21 cellular contexts compared by ENCODE assay signal in the genomic region with DNA sequence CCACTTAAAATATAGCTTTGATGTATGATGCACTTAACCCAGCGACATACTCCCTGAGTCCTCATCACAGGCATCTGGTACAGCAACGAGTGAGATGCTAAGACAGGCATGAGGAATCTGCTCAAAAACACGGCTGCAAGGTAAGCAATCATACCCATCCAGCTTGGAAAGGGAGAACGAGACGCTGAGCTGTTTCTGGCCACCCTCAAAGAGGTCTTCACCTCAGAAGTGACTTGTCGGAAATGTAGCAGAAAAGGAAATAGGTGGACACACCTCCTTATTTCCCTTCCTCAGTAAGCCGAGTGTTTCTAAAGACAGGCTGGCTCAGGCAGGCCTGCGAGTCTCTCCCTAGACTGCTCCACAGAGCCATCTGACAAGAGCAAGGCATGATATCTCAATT.
DNase-seq lines count a peak whose midpoint lies in the region; ATAC-seq and TF ChIP-seq lines count a peak whose summit lies in the region.
"Had no signal": no experiment of that assay in that cellular context is flagged by ENCODE, and none has a peak within 500 bp of the region (broad histone marks: within the 10 kb centered on the region; RNA-seq: fewer than 3 reads in every experiment).

No MANE protein-coding gene starts in this region.

- H3K4me1 Mint-ChIP-seq in CD8-positive, alpha-beta T cell (ENCODE audit: low read depth) = peaks cover 14% of the 10 kb centered on the region
- H3K4me1 Mint-ChIP-seq in endodermal cell = no peaks in the 10 kb centered on the region

- peaks cover 38% of the 10 kb centered on the region for H3K36me3 Mint-ChIP-seq in CD8-positive, alpha-beta T cell
- H3K36me3 Mint-ChIP-seq in endodermal cell (ENCODE audit: low read depth) = peaks cover 30% of the 10 kb centered on the region

- H3K4me1 ChIP-seq in BLaER1 (peaks cover 71% of the 10 kb centered on the region), endodermal cell (ENCODE audit: control insufficient read depth, insufficient read depth, low read length) (no peaks in the 10 kb centered on the region)
- no peaks in the 10 kb centered on the region for H3K4me1 ChIP-seq in CD8-positive, alpha-beta T cell (ENCODE audit: insufficient read depth, low read length)
- H3K4me1 ChIP-seq: SJCRH30 had no signal

- peak overlapping the region; percentile 33 for H3K9ac ChIP-seq in BLaER1
- H3K9ac ChIP-seq in endodermal cell (ENCODE audit: extremely low read depth, low read length, poor library complexity, severe bottlenecking) = no peak overlapping the region
- H3K9ac ChIP-seq in neural cell (ENCODE audit: low read length) = no peak overlapping the region

- H3K9me3 ChIP-seq in BLaER1 (no peaks in the 10 kb centered on the region), endodermal cell (ENCODE audit: control insufficient read depth, low read length) (no peaks in the 10 kb centered on the region), neural cell (ENCODE audit: low read length) (no peaks in the 10 kb centered on the region)
- no peaks in the 10 kb centered on the region for H3K9me3 ChIP-seq in CD8-positive, alpha-beta T cell (ENCODE audit: low read length)
- H3K9me3 ChIP-seq: SJCRH30 had no signal

- TF ChIP-seq CTCF in CD8-positive, alpha-beta T cell (IDR thresholded peaks at IDR 0.05) = no peak
- TF ChIP-seq CTCF in endodermal cell (conservative IDR thresholded peaks at IDR 0.05) (no peak), neural cell (IDR thresholded peaks at IDR 0.05; ENCODE audit: poor library complexity, severe bottlenecking) (no peak)

- H3K9me3 Mint-ChIP-seq in CD8-positive, alpha-beta T cell = no peaks in the 10 kb centered on the region
- H3K9me3 Mint-ChIP-seq in endodermal cell = no peaks in the 10 kb centered on the region
- H3K9me3 Mint-ChIP-seq: CD4-positive, alpha-beta T cell had no signal

- H3K36me3 ChIP-seq in BLaER1 (peaks cover 100% of the 10 kb centered on the region), endodermal cell (ENCODE audit: control insufficient read depth, insufficient read depth, low read length) (peaks cover 37% of the 10 kb centered on the region), neural cell (ENCODE audit: insufficient read depth, low read length) (no peaks in the 10 kb centered on the region)
- H3K36me3 ChIP-seq in CD8-positive, alpha-beta T cell (ENCODE audit: insufficient read depth, low read length) = peaks cover 44% of the 10 kb centered on the region

- no peaks in the 10 kb centered on the region for H3K27me3 Mint-ChIP-seq in CD8-positive, alpha-beta T cell (ENCODE audit: low read depth)
- H3K27me3 Mint-ChIP-seq in endodermal cell (ENCODE audit: insufficient read depth) = no peaks in the 10 kb centered on the region
- H3K27me3 Mint-ChIP-seq: CD4-positive, alpha-beta T cell had no signal

- no peak for TF ChIP-seq EP300 in neural cell (conservative IDR thresholded peaks at IDR 0.05; ENCODE audit: poor library complexity, severe bottlenecking)

- no peaks in the 10 kb centered on the region for H3K9me2 ChIP-seq in neural cell (ENCODE audit: insufficient read depth, low read length)

- H3F3A ChIP-seq in neural cell (ENCODE audit: insufficient read depth, low read length, poor library complexity, severe bottlenecking) = no peaks in the 10 kb centered on the region

- H3K27ac ChIP-seq in BLaER1 (peak overlapping the region; percentile 62), endodermal cell (ENCODE audit: low read depth, low read length) (peak overlapping the region; percentile 14), neural cell (ENCODE audit: low read length) (peak overlapping the region; percentile 35)
- no peak overlapping the region for H3K27ac ChIP-seq in CD8-positive, alpha-beta T cell (ENCODE audit: low read depth, low read length)
- H3K27ac ChIP-seq: SJCRH30 had no signal

- no peak for ATAC-seq in CD8-positive, alpha-beta T cell
- ATAC-seq: HCT116 had no signal

- CTCF ChIA-PET in CD8-positive, alpha-beta T cell (lab: Charles Lee) = interaction anchor here (1.0 to 2.1 kb wide), 6 partner anchors 32 to 543 kb away, joined by 3 to 5 read pairs (median 4); no protein-coding TSS in a partner anchor

- no peak overlapping the region for H3K4me3 Mint-ChIP-seq in CD8-positive, alpha-beta T cell
- no peak overlapping the region for H3K4me3 Mint-ChIP-seq in endodermal cell
- H3K4me3 Mint-ChIP-seq: CD4-positive, alpha-beta T cell had no signal

- H3K79me2 ChIP-seq in neural cell (replicated peaks; ENCODE audit: insufficient read depth, low read length) = no peaks in the 10 kb centered on the region

- POLR2A ChIA-PET in CD8-positive, alpha-beta T cell (lab: Charles Lee) = interaction anchor here (0.9 kb wide), 1 partner anchor 52 kb away, joined by 3 read pairs; no protein-coding TSS in a partner anchor

- intact Hi-C loops in CD8-positive, alpha-beta T cell (cut with DNase I, micrococcal nuclease) = loop anchor here in 1 of 2 experiments (5.0 kb wide), 1 partner anchor 138 kb away; no protein-coding TSS in a partner anchor

- peak overlapping the region; percentile 37 for H3K27ac Mint-ChIP-seq in CD8-positive, alpha-beta T cell
- no peak overlapping the region for H3K27ac Mint-ChIP-seq in endodermal cell
- H3K27ac Mint-ChIP-seq: CD4-positive, alpha-beta T cell had no signal

- 82 to 91% methylated on average over 7 to 8 of the region's 8 CpGs for WGBS in endodermal cell (ENCODE audit: insufficient coverage in 1 of 2, insufficient read length in 1 of 2), 2 experiments

- peaks cover 99% of the 10 kb centered on the region for H4K20me1 ChIP-seq in BLaER1
- no peaks in the 10 kb centered on the region for H4K20me1 ChIP-seq in neural cell (ENCODE audit: insufficient read depth)

- H3K27me3 ChIP-seq in BLaER1 = no peaks in the 10 kb centered on the region
- H3K27me3 ChIP-seq in CD8-positive, alpha-beta T cell (ENCODE audit: insufficient read depth, low read length) = no peaks in the 10 kb centered on the region
- no peaks in the 10 kb centered on the region for H3K27me3 ChIP-seq in endodermal cell (ENCODE audit: control insufficient read depth, insufficient read depth, low read length, poor library complexity, severe bottlenecking)
- no peaks in the 10 kb centered on the region for H3K27me3 ChIP-seq in neural cell (ENCODE audit: insufficient read depth, low read depth, low read length)
- H3K27me3 ChIP-seq: SJCRH30 had no signal

- no peak overlapping the region for H2AFZ ChIP-seq in neural cell (ENCODE audit: low read depth, low read length)

- no peak overlapping the region for H3K4me3 ChIP-seq in BLaER1
- H3K4me3 ChIP-seq in CD8-positive, alpha-beta T cell (ENCODE audit: low read depth, low read length) = no peak overlapping the region
- H3K4me3 ChIP-seq in endodermal cell (ENCODE audit: low read length) = no peak overlapping the region
- H3K4me3 ChIP-seq in neural cell (ENCODE audit: low read length) = no peak overlapping the region
- H3K4me3 ChIP-seq: SJCRH30 had no signal

- H3K4me2 ChIP-seq in BLaER1 (peak overlapping the region; percentile 41), neural cell (ENCODE audit: low read length) (no peak overlapping the region)

- no peak for TF ChIP-seq RAD21 in neural cell (conservative IDR thresholded peaks at IDR 0.05)

- no peak for DNase-seq in CD8-positive, alpha-beta T cell
- DNase-seq in endodermal cell = no peak
- DNase-seq in COLO829 (ENCODE audit: low spot score) = no peak
- DNase-seq in NCI-H69 (lab: John Stamatoyannopoulos, UW) = no peak
- no peak for DNase-seq in DMS114 treated with DMSO at 0.1 percent for 48 hours (lab: John Stamatoyannopoulos, UW; ENCODE audit: unreplicated experiment)
- DNase-seq: Calu3; CD4-positive, alpha-beta T cell; DMS53; GDM1; Karpas-422; MV-4-11; NCI-H1105 treated with DMSO at 0.1 percent for 48 hours; NCI-H1694 treated with DMSO at 0.1 percent for 48 hours; NCI-H2081 treated with DMSO at 0.1 percent for 48 hours; NCI-H446; NCI-H526; OCI-M1; SJCRH30 had no signal

TF ChIP-seq in neural cell, 6 proteins besides CTCF, POLR2A, EP300 and RAD21:
- no peak for TF ChIP-seq EZH2 (IDR thresholded peaks at IDR 0.05; ENCODE audit: borderline replicate concordance, insufficient read depth, low read length, poor library complexity, severe bottlenecking)
- no peak for TF ChIP-seq TAF1 (IDR thresholded peaks at IDR 0.05; ENCODE audit: low read depth)
- no peak for TF ChIP-seq MXI1 (conservative IDR thresholded peaks at IDR 0.05; ENCODE audit: poor library complexity, severe bottlenecking)
- TF ChIP-seq SMC3 (conservative IDR thresholded peaks at IDR 0.05; ENCODE audit: poor library complexity) = no peak
- TF ChIP-seq, protein P1, sequence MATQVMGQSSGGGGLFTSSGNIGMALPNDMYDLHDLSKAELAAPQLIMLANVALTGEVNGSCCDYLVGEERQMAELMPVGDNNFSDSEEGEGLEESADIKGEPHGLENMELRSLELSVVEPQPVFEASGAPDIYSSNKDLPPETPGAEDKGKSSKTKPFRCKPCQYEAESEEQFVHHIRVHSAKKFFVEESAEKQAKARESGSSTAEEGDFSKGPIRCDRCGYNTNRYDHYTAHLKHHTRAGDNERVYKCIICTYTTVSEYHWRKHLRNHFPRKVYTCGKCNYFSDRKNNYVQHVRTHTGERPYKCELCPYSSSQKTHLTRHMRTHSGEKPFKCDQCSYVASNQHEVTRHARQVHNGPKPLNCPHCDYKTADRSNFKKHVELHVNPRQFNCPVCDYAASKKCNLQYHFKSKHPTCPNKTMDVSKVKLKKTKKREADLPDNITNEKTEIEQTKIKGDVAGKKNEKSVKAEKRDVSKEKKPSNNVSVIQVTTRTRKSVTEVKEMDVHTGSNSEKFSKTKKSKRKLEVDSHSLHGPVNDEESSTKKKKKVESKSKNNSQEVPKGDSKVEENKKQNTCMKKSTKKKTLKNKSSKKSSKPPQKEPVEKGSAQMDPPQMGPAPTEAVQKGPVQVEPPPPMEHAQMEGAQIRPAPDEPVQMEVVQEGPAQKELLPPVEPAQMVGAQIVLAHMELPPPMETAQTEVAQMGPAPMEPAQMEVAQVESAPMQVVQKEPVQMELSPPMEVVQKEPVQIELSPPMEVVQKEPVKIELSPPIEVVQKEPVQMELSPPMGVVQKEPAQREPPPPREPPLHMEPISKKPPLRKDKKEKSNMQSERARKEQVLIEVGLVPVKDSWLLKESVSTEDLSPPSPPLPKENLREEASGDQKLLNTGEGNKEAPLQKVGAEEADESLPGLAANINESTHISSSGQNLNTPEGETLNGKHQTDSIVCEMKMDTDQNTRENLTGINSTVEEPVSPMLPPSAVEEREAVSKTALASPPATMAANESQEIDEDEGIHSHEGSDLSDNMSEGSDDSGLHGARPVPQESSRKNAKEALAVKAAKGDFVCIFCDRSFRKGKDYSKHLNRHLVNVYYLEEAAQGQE (IDR thresholded peaks at IDR 0.05; ENCODE audit: borderline replicate concordance) = no peak
- no peak for TF ChIP-seq POLR2AphosphoS5 (IDR thresholded peaks at IDR 0.05)
